8 cellular contexts compared by ENCODE assay signal in the genomic region with DNA sequence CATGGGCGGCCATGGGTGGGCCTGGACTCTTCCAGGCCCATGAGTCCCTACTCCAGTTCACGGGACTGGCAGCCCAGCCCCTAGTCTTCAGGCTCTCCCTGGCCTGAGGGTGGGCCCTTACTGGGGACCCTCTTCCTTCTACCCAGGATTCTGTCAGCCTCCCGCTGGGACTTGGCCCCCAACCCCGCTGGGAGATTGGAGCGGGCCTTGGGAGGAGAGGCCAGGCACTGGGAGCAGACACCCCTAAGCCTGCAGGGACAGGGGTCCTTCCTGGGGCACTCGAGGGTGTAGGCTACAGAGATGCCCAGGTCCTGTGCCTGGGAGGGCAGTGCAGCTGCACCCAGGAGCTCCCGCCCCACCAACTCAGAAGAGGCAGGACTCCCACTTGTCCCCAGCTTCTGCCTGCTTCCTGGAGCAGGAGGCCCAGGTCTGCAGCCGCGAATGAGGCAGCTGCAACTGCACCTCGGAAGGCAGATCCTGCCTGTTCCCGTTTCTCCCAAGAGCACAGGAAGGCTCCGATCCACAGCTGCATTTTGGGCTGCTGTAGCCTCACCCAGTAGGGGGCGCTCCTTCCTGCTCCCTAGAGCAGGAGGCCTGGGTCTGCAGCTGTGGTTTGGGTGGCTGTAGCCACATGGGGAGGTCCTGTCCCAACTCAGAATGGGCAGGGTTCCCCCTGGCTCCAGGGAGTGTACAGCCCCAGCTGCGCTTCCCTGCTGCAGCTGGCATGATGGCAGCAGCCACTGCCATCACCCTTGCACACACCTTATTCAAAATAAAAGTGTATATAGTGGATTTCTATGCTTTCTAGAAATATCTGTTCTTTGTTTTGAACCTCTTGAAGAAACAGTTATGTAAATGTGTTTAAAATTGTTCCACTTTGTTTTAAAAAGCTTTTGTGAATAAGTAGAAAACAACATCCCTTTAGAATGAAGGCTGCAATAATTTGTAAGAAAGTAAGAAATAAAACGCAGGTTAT. TPM values are rescaled to one million over a fixed set of nuclear protein-coding genes. Genes with fewer than 3 reads are reported as not detected.
DNase-seq lines count a peak whose midpoint lies in the region; ATAC-seq and TF ChIP-seq lines count a peak whose summit lies in the region.

No MANE protein-coding gene starts in this region.

- peak in 1 of 2 donors; percentile 28 for ATAC-seq in activated T-cell treated with anti-CD3 and anti-CD28 coated beads, Interleukin-2, amount 50 U/mL, for 4 hours
- peak in 3 of 8 donors; percentile 14 to 44 (median 25) for ATAC-seq in heart right ventricle
- no peak for ATAC-seq in HG03095 (IDR thresholded peaks at IDR 0.05; ENCODE audit: unreplicated experiment)

- H3K27me3 Mint-ChIP-seq in activated T-cell treated with anti-CD3 and anti-CD28 coated beads, Interleukin-2, amount 50 U/mL, for 4 hours (ENCODE audit: low read depth) = peaks cover 8% of the 10 kb centered on the region

- H3K27me3 ChIP-seq in heart right ventricle = peaks cover 0 to 10% (median 0%) of the 10 kb centered on the region in 7 donors

- intact Hi-C loops in heart right ventricle (cut with DNase I) = loop anchor here in 1 of 10 donors (5.0 kb wide), 1 partner anchor 63 kb away; no protein-coding TSS in a partner anchor

- 60 to 61% methylated on average over 15 of the region's 15 CpGs for WGBS in heart right ventricle, 2 donors

- H3K4me3 Mint-ChIP-seq in activated T-cell treated with anti-CD3 and anti-CD28 coated beads, Interleukin-2, amount 50 U/mL, for 4 hours = no peak overlapping the region

- TF ChIP-seq CTCF in heart right ventricle (IDR thresholded peaks at IDR 0.05) = peak; percentile 14 to 70 (median 60)

- H3K36me3 ChIP-seq in heart right ventricle = no peaks in the 10 kb centered on the region

- H3K9me3 ChIP-seq in heart right ventricle = no peaks in the 10 kb centered on the region

- no peak overlapping the region for H3K4me3 ChIP-seq in heart right ventricle

- no peak overlapping the region for H3K27ac ChIP-seq in heart right ventricle

- H3K4me1 Mint-ChIP-seq in activated T-cell treated with anti-CD3 and anti-CD28 coated beads, Interleukin-2, amount 50 U/mL, for 4 hours (ENCODE audit: low read depth) = no peaks in the 10 kb centered on the region

- in situ Hi-C loops in G401 (cut with HindIII; ENCODE audit: low sequenced_read_pairs) = no loop called here

- peaks cover 0 to 6% (median 0%) of the 10 kb centered on the region in 9 donors for H3K4me1 ChIP-seq in heart right ventricle

- no peaks in the 10 kb centered on the region for H3K9me3 Mint-ChIP-seq in activated T-cell treated with anti-CD3 and anti-CD28 coated beads, Interleukin-2, amount 50 U/mL, for 4 hours

- no peaks in the 10 kb centered on the region for H3K36me3 Mint-ChIP-seq in activated T-cell treated with anti-CD3 and anti-CD28 coated beads, Interleukin-2, amount 50 U/mL, for 4 hours (ENCODE audit: insufficient read depth)

- DNase-seq in G401 (ENCODE audit: low spot score) = peak; percentile 9
- peak; percentile 47 for DNase-seq in NCI-H1694 (lab: John Stamatoyannopoulos, UW)
- DNase-seq in activated T-cell treated with anti-CD3 and anti-CD28 coated beads, Interleukin-2, amount 50 U/mL, for 4 hours = peak; percentile 32
- peak in 1 of 2 donors; percentile 28 for DNase-seq in heart right ventricle
- peak; percentile 52 to 66 for DNase-seq in stimulated activated CD4-positive, alpha-beta T cell treated with anti-CD3 and anti-CD28 coated beads, Interleukin-2, amount 100 ng/mL, for 24 hours
- DNase-seq in putamen (ENCODE audit: low spot score) = no peak
- DNase-seq in dedifferentiated amniotic fluid mesenchymal stem cell (ENCODE audit: extremely low spot score) = no peak

RNA-seq across cellular contexts. Expression of gene TEX26, which starts 46.8 kb away (rescaled TPM):
- total RNA-seq in G401 (2014; rRNA removed; shearing (Covaris generic)) = not detected in 2 replicates
- total RNA-seq in activated T-cell treated with anti-CD3 and anti-CD28 coated beads, Interleukin-2, amount 50 U/mL, for 4 hours = not detected
- total RNA-seq in heart right ventricle = not detected
- polyA plus RNA-seq in heart right ventricle = not detected

Comparison
In these comparisons a context has a peak if more than half of its experiments do, and no peak if none do; other contexts are left out.
1. DNase-seq: peak in G401 (single experiment), NCI-H1694 (single experiment), activated T-cell treated with anti-CD3 and anti-CD28 coated beads, Interleukin-2, amount 50 U/mL, for 4 hours (single experiment) and stimulated activated CD4-positive, alpha-beta T cell treated with anti-CD3 and anti-CD28 coated beads, Interleukin-2, amount 100 ng/mL, for 24 hours (2 of 2); none in putamen (single experiment) and dedifferentiated amniotic fluid mesenchymal stem cell (single experiment).